Comparison of ENCODE assay signal across 8 cellular contexts in the genomic region with DNA sequence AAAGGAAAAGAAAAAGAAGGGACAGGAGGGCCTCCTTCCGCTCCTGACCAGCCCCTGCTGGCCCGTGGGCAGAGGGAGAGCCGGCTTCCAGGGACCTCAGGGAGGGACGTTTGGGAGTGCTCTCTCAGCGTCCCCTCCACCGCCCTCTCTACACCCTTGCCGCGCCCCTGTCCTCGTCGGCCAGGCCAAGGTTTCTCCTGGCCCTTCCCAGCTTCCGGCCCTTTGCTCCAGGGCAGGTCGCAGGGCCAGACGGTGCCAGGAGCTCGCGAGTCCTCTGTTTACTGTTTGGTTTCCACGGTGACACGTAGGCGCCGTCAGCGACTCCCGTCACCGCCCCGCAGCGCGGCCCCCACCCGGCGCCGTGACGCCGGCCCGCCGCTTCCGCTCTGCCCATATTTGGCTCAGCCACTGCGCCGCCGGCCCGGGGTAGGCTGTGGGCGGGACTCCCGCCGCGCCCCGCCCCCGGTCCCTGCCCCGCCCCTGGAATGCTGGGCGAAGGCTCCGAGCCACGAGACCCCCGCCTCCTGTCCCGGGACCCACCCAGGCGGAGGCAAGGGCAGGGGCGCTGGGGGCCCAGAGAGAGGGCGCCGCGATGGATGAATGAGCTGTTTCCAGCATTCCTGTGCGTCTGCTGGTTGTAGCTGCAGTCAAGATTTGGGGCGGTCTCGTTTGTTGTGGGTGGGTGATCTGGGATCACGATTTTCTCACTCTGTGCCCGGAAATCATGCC.
A peak's percentile ranks its signal among the peaks of the same experiment; 100 is the strongest.
DNase-seq lines count a peak whose midpoint lies in the region; ATAC-seq and TF ChIP-seq lines count a peak whose summit lies in the region.

No MANE protein-coding gene starts in this region.

- DNase-seq in AG09309 (ENCODE audit: low read depth): peak; percentile 76
- DNase-seq in NCI-H446 (lab: John Stamatoyannopoulos, UW): peak; percentile 85 to 92
- peak; percentile 88 for DNase-seq in activated CD4-positive, CD25-positive, alpha-beta regulatory T cell treated with anti-CD3 and anti-CD28 coated beads, Interleukin-2, amount 50 U/mL, for 16 hours (ENCODE audit: low read depth, low spot score)
- peak; percentile 94 for DNase-seq in central memory CD4-positive, alpha-beta T cell
- peak; percentile 99 for DNase-seq in islet precursor cell
- peak; percentile 94 for DNase-seq in stimulated activated CD4-positive, alpha-beta T cell treated with anti-CD3 and anti-CD28 coated beads, Interleukin-12 subunit alpha, Interleukin-12 subunit beta, amount 100 ng/mL, for 4 hours

- ATAC-seq in GM19035 (IDR thresholded peaks at IDR 0.05; ENCODE audit: unreplicated experiment) (peak; percentile 94), HG03342 (IDR thresholded peaks at IDR 0.05; ENCODE audit: unreplicated experiment) (peak; percentile 95)

- H3K4me3 ChIP-seq in AG09309 (ENCODE audit: control insufficient read depth, low read depth, low read length): peak overlapping the region; percentile 71

- TF ChIP-seq CTCF in AG09309 (IDR thresholded peaks at IDR 0.05; ENCODE audit: control insufficient read depth, insufficient read depth, low read depth, low read length, missing control alignments): peak; percentile 2

Comparison
In these comparisons a context has a peak if more than half of its experiments do, and no peak if none do; other contexts are left out.
1. Peak in every context shown above with its lines: DNase-seq, ATAC-seq and H3K4me3 ChIP-seq.